ENCODE assay signal across 8 cellular contexts in the genomic region with DNA sequence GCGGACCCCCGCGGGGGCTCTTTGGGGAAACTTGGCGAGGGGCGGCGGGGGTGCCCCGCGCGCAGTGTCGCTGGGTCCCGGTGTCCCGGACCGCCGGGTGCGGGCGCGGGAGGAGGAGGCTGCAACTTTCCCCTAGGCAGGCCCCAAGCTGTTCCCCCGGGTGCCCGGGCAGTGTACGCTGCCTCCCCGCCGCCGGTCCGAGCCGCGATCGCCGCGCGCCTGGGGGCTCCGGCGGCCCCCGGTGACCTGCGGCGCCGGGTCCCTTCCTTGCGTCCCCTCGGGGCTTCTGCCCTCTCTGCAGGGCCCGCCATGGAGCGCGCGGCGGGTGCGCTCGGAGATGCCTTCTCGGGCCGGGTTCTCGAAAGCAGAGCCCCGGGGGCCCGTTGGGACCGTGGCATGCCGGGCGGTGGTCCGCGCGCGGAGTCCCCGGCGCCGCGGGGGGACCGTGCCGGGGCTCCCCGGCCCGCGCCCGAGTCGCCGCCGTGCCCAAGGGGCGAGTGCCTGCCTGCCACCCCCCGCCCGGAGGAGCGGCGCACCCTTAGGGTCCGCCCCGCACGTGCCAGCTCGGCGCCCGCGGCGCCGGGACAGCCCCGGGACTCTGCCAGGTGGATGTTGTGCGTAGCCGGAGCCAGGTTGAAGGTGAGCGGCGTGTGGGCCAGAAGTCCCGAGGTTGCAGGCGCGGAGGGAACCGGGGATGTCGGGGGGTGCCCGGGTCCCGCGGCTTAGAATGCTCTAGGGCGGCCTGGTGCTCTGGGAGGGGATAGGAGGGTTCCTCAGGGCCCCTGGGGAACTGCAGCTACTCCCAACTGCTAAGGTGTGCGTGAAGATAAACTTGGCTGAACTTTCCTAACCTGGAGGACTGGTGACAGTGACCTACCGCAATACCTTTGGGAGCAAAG. TPM values are rescaled to one million over a fixed set of nuclear protein-coding genes. Genes with fewer than 3 reads are reported as not detected.
A peak's percentile ranks its signal among the peaks of the same experiment; 100 is the strongest.
DNase-seq lines count a peak whose midpoint lies in the region; ATAC-seq and TF ChIP-seq lines count a peak whose summit lies in the region.

TSS of gene CUX1 (plus strand) at position 596 of the 899 bp plus-strand sequence. CDS start at position 610, 14 bp downstream.

- H3K9me3 ChIP-seq in neuronal stem cell (replicated peaks in 1 of 2; ENCODE audit: control insufficient read depth in 2 of 2, insufficient read depth in 1 of 2, low read depth in 1 of 2, low read length in 2 of 2), result peaks cover 0 to 3% of the 10 kb centered on the region in 2 donors

- peak within 1 kb of the TSS; percentile 93 for H3K4me2 ChIP-seq in neuronal stem cell (ENCODE audit: insufficient read depth, low read length, poor library complexity, severe bottlenecking)

- H3K79me1 ChIP-seq in neuronal stem cell (ENCODE audit: low read depth, low read length), result peaks cover 5% of the 10 kb centered on the region

- ATAC-seq in HG02852 (IDR thresholded peaks at IDR 0.05; ENCODE audit: unreplicated experiment) (no peak), GM18519 (IDR thresholded peaks at IDR 0.05; ENCODE audit: low FRiP score, unreplicated experiment) (no peak), GM18861 (IDR thresholded peaks at IDR 0.05; ENCODE audit: unreplicated experiment) (no peak)

- no peak for TF ChIP-seq CTCF in GM10266 (IDR thresholded peaks at IDR 0.05; ENCODE audit: control insufficient read depth, insufficient read depth, low read depth, missing control alignments)
- TF ChIP-seq CTCF in fibroblast of villous mesenchyme (IDR thresholded peaks at IDR 0.05; ENCODE audit: insufficient read depth, low read depth, low read length), result no peak

- no peak within 1 kb of the TSS for H2BK12ac ChIP-seq in neuronal stem cell (ENCODE audit: low read length)

- no peak within 1 kb of the TSS for H4K91ac ChIP-seq in neuronal stem cell (ENCODE audit: low read depth, low read length, poor library complexity)

- H2BK15ac ChIP-seq in neuronal stem cell (ENCODE audit: low read length), result no peak within 1 kb of the TSS

- peak within 1 kb of the TSS; percentile 56 for H3K14ac ChIP-seq in neuronal stem cell (ENCODE audit: low read length)

- H3K4ac ChIP-seq in neuronal stem cell (ENCODE audit: low read length), result no peak within 1 kb of the TSS

- peak within 1 kb of the TSS; percentile 91 for H3K23ac ChIP-seq in neuronal stem cell (ENCODE audit: low read depth, low read length, poor library complexity)

- no peak within 1 kb of the TSS for H3K27ac ChIP-seq in neuronal stem cell (replicated peaks; ENCODE audit: low read length)

- peaks cover 0 to 10% of the 10 kb centered on the region in 2 donors for H3K36me3 ChIP-seq in neuronal stem cell (replicated peaks in 1 of 2; ENCODE audit: control insufficient read depth in 2 of 2, insufficient read depth in 2 of 2, low read length in 2 of 2)

- no peak within 1 kb of the TSS for H2BK120ac ChIP-seq in neuronal stem cell (ENCODE audit: low read depth, low read length)

- peaks cover 7 to 27% (median 18%) of the 10 kb centered on the region in 3 experiments for H3K27me3 ChIP-seq in neuronal stem cell (ENCODE audit: control insufficient read depth in 3 of 3, insufficient read depth in 3 of 3, low read depth in 1 of 3, low read length in 3 of 3)

- peak within 1 kb of the TSS; percentile 84 for H2AK5ac ChIP-seq in neuronal stem cell (ENCODE audit: low read depth, low read length)

- H3K4me1 ChIP-seq in neuronal stem cell (ENCODE audit: control insufficient read depth in 2 of 2, insufficient read depth in 1 of 2, low read depth in 1 of 2, low read length in 2 of 2), result peaks cover 14 to 15% of the 10 kb centered on the region in 2 donors

- WGBS in neuronal stem cell (ENCODE audit: extremely low coverage in 2 of 2, insufficient read length in 2 of 2, insufficient replicate concordance in 1 of 2), 2 donors, result no CpG with 5 or more reads among the region's 100 CpGs

- peak within 1 kb of the TSS; percentile 94 for H3K9ac ChIP-seq in neuronal stem cell (ENCODE audit: low read depth, low read length, poor library complexity)

- peak within 1 kb of the TSS; percentile 75 for H2AFZ ChIP-seq in neuronal stem cell (ENCODE audit: low read length)

- H3K18ac ChIP-seq in neuronal stem cell (ENCODE audit: low read length), result peak within 1 kb of the TSS; percentile 96

- DNase-seq in GM10266 (ENCODE audit: extremely low spot score), result peak; percentile 62
- DNase-seq in LoVo (ENCODE audit: low spot score), result peak; percentile 52
- DNase-seq in activated T-cell treated with anti-CD3 and anti-CD28 coated beads, Interleukin-2, amount 50 U/mL, for 1 hour, result peak; percentile 51
- DNase-seq in fibroblast of villous mesenchyme (ENCODE audit: low read depth), result no peak
- no peak for DNase-seq in neuronal stem cell (ENCODE audit: low spot score)

- no peak within 1 kb of the TSS for H4K8ac ChIP-seq in neuronal stem cell (ENCODE audit: low read depth, low read length)

- peak within 1 kb of the TSS; percentile 90 for H2BK5ac ChIP-seq in neuronal stem cell (ENCODE audit: low read length)

- H3K4me3 ChIP-seq in fibroblast of villous mesenchyme (ENCODE audit: low read depth, low read length), result peak within 1 kb of the TSS; percentile 81
- H3K4me3 ChIP-seq in neuronal stem cell (ENCODE audit: low read length in 2 of 2), result peak within 1 kb of the TSS; percentile 68 to 95

RNA-seq across cellular contexts. Expression of gene CUX1, which starts in this region (rescaled TPM):
- 45.7 and 46.2 TPM in 2 replicates for total RNA-seq in fibroblast of villous mesenchyme
- 47.3 TPM for polyA plus RNA-seq in neuronal stem cell (2013, experiment 1 of 2)
- polyA plus RNA-seq in neuronal stem cell (2013, experiment 2 of 2), result 46.1 TPM

Comparison
In these comparisons a context has a peak if more than half of its experiments do, and no peak if none do; other contexts are left out.
1. DNase-seq: peak in GM10266 (single experiment), LoVo (single experiment) and activated T-cell treated with anti-CD3 and anti-CD28 coated beads, Interleukin-2, amount 50 U/mL, for 1 hour (single experiment); none in fibroblast of villous mesenchyme (single experiment) and neuronal stem cell (single experiment).